In the genomic region with DNA sequence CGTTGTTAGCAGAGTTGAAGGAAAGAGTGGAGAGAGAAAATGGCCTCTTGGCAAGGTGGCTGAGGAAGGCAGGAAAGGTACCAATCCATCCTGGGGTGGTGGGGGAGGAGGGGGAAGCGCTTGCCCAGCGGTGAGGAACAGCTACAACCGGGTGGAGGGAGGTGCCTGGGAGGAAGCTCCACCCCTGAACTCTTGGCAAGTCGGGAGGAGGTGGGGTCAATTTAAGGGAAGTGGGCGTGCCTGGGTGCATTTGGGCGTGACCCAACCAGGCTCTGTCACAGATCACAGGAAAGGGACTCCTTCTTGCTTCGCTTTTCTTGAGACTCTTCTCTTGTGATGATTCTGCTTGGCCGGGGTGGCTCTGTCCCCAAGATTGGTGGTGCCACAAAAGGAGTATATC, we compare ENCODE assay signal across 8 cellular contexts. TPM values are rescaled to one million over a fixed set of nuclear protein-coding genes. Genes with fewer than 3 reads are reported as not detected.
DNase-seq lines count a peak whose midpoint lies in the region; ATAC-seq and TF ChIP-seq lines count a peak whose summit lies in the region.

No MANE protein-coding gene starts in this region.

- H3K27ac ChIP-seq in testis: no peak overlapping the region

- ATAC-seq in HG02840 (IDR thresholded peaks at IDR 0.05; ENCODE audit: low FRiP score, unreplicated experiment): peak; percentile 96
- ATAC-seq in activated CD8-positive, alpha-beta T cell treated with anti-CD3 and anti-CD28 coated beads for 36 hours: peak; percentile 100
- peak; percentile 100 for ATAC-seq in naive thymus-derived CD8-positive, alpha-beta T cell

- H3K36me3 ChIP-seq in testis (ENCODE audit: low read depth, missing control alignments): no peaks in the 10 kb centered on the region

- H3K4me3 ChIP-seq in testis: no peak overlapping the region

- H3K4me1 ChIP-seq in testis: peaks cover 3% of the 10 kb centered on the region

- H3K27me3 Mint-ChIP-seq in activated CD8-positive, alpha-beta T cell treated with anti-CD3 and anti-CD28 coated beads for 36 hours: no peaks in the 10 kb centered on the region
- H3K27me3 Mint-ChIP-seq in endothelial cell (ENCODE audit: unreplicated experiment): no peaks in the 10 kb centered on the region
- H3K27me3 Mint-ChIP-seq in naive thymus-derived CD8-positive, alpha-beta T cell: no peaks in the 10 kb centered on the region

- H3K9me3 Mint-ChIP-seq in activated CD8-positive, alpha-beta T cell treated with anti-CD3 and anti-CD28 coated beads for 36 hours: no peaks in the 10 kb centered on the region
- no peaks in the 10 kb centered on the region for H3K9me3 Mint-ChIP-seq in endothelial cell (ENCODE audit: unreplicated experiment)
- H3K9me3 Mint-ChIP-seq in naive thymus-derived CD8-positive, alpha-beta T cell: no peaks in the 10 kb centered on the region

- 30 to 51% methylated on average over 8 to 9 of the region's 9 CpGs for WGBS in testis, 2 donors

- TF ChIP-seq CTCF in activated CD8-positive, alpha-beta T cell treated with anti-CD3 and anti-CD28 coated beads for 36 hours (IDR thresholded peaks at IDR 0.05): no peak
- TF ChIP-seq CTCF in endothelial cell (IDR thresholded peaks at IDR 0.05; ENCODE audit: unreplicated experiment) (no peak), testis (IDR thresholded peaks at IDR 0.05) (no peak)

- H3K27me3 ChIP-seq in testis: no peaks in the 10 kb centered on the region

- H3K4me1 Mint-ChIP-seq in activated CD8-positive, alpha-beta T cell treated with anti-CD3 and anti-CD28 coated beads for 36 hours (ENCODE audit: low read depth): peaks cover 10% of the 10 kb centered on the region
- peaks cover 22% of the 10 kb centered on the region for H3K4me1 Mint-ChIP-seq in endothelial cell (ENCODE audit: unreplicated experiment)
- peaks cover 5 to 14% (median 12%) of the 10 kb centered on the region in 4 donors for H3K4me1 Mint-ChIP-seq in naive thymus-derived CD8-positive, alpha-beta T cell

- H3K36me3 Mint-ChIP-seq in activated CD8-positive, alpha-beta T cell treated with anti-CD3 and anti-CD28 coated beads for 36 hours (ENCODE audit: low read depth): peaks cover 14% of the 10 kb centered on the region
- peaks cover 16% of the 10 kb centered on the region for H3K36me3 Mint-ChIP-seq in endothelial cell (ENCODE audit: low read depth, unreplicated experiment)
- peaks cover 0 to 36% (median 2%) of the 10 kb centered on the region in 3 donors for H3K36me3 Mint-ChIP-seq in naive thymus-derived CD8-positive, alpha-beta T cell

- intact Hi-C loops in activated CD8-positive, alpha-beta T cell treated with anti-CD3 and anti-CD28 coated beads for 36 hours (cut with micrococcal nuclease): no loop called here
- intact Hi-C loops in testis (cut with DNase I; ENCODE audit: low total_unique reads): no loop called here

- POLR2A ChIA-PET in activated CD8-positive, alpha-beta T cell treated with anti-CD3 and anti-CD28 coated beads for 36 hours (lab: Charles Lee): interaction anchor here (1.5 kb wide), 1 partner anchor 63 kb away, joined by 3 read pairs; no protein-coding TSS in a partner anchor
- POLR2A ChIA-PET in naive thymus-derived CD8-positive, alpha-beta T cell (lab: Charles Lee): interaction anchor here (1.1 kb wide), 1 partner anchor 118 kb away, joined by 3 read pairs; the partner anchor contains the start of gene UTP14A

- DNase-seq in NCI-H2227 (lab: John Stamatoyannopoulos, UW; ENCODE audit: unreplicated experiment): peak; percentile 26
- no peak for DNase-seq in NCI-H2227 treated with DMSO at 0.1 percent for 48 hours (lab: John Stamatoyannopoulos, UW)
- DNase-seq in NCI-H2196 (lab: John Stamatoyannopoulos, UW; ENCODE audit: unreplicated experiment): peak; percentile 36
- peak; percentile 89 for DNase-seq in activated CD8-positive, alpha-beta T cell treated with anti-CD3 and anti-CD28 coated beads for 36 hours
- DNase-seq in endothelial cell (ENCODE audit: low spot score): peak; percentile 53
- DNase-seq in naive thymus-derived CD8-positive, alpha-beta T cell: peak; percentile 63 to 91 (median 78)
- peak; percentile 63 for DNase-seq in testis

- H3K4me3 Mint-ChIP-seq in activated CD8-positive, alpha-beta T cell treated with anti-CD3 and anti-CD28 coated beads for 36 hours: no peak overlapping the region
- H3K4me3 Mint-ChIP-seq in endothelial cell (ENCODE audit: unreplicated experiment): peak overlapping the region; percentile 14
- H3K4me3 Mint-ChIP-seq in naive thymus-derived CD8-positive, alpha-beta T cell: peak overlapping the region; percentile 25 to 69 (median 54)

- CTCF ChIA-PET in activated CD8-positive, alpha-beta T cell treated with anti-CD3 and anti-CD28 coated beads for 36 hours (lab: Charles Lee): interaction anchor here (0.6 to 1.8 kb wide), 5 partner anchors 36 to 419 kb away, joined by 3 to 12 read pairs (median 3); no protein-coding TSS in a partner anchor

- H3K9me3 ChIP-seq in testis: no peaks in the 10 kb centered on the region

- no peak for TF ChIP-seq POLR2A in testis (IDR thresholded peaks at IDR 0.05)

- peak overlapping the region; percentile 52 for H3K27ac Mint-ChIP-seq in activated CD8-positive, alpha-beta T cell treated with anti-CD3 and anti-CD28 coated beads for 36 hours
- H3K27ac Mint-ChIP-seq in endothelial cell (ENCODE audit: unreplicated experiment): peak overlapping the region; percentile 42
- H3K27ac Mint-ChIP-seq in naive thymus-derived CD8-positive, alpha-beta T cell: peak overlapping the region in 9 of 10 donors; percentile 23 to 89 (median 79)

RNA-seq across cellular contexts. Expression of gene BCORL1, which starts 41.7 kb away (rescaled TPM):
- 1 to 10 TPM; 7.1 to 9.9 TPM for total RNA-seq in activated CD8-positive, alpha-beta T cell treated with anti-CD3 and anti-CD28 coated beads for 36 hours
- 34.0 TPM for total RNA-seq in endothelial cell (ENCODE audit: unreplicated experiment)
- 1 to 10 TPM; 8.3 to 9.6 TPM for total RNA-seq in naive thymus-derived CD8-positive, alpha-beta T cell
- 1 to 10 TPM; 1.0 to 1.8 (median 1.1) TPM for polyA plus RNA-seq in naive thymus-derived CD8-positive, alpha-beta T cell
- total RNA-seq in testis: 10 to 100 TPM; 32.3 to 33.1 TPM
- 27.7 TPM for polyA plus RNA-seq in testis (ENCODE audit: insufficient read depth, low read depth, low replicate concordance)
